Comparison of ENCODE assay signal across 19 cellular contexts in genomic region chr7:134587736-134588135, GRCh38. TPM values are rescaled to one million over a fixed set of nuclear protein-coding genes. Genes with fewer than 3 reads are reported as not detected.
"Had no signal": no experiment of that assay in that cellular context is flagged by ENCODE, and none has a peak within 500 bp of the region (broad histone marks: within the 10 kb centered on the region; RNA-seq: fewer than 3 reads in every experiment).

No MANE protein-coding gene starts in this region.

- H3K4me3 ChIP-seq: smooth muscle cell, upper lobe of right lung had no signal

- DNase-seq: activated CD4-positive, alpha-beta T cell treated with anti-CD3 and anti-CD28 coated beads, Interleukin-2, amount 10 ng/mL, durations not matched to agents 7 days and 5 days; activated CD8-positive, alpha-beta memory T cell treated with anti-CD3 and anti-CD28 coated beads for 24 hours; activated gamma-delta T cell treated with Interleukin-2 at 50 U/mL for 16 hours; cortex of kidney; effector CD4-positive, alpha-beta T cell; foreskin melanocyte; head of caudate nucleus; kidney glomerular epithelial cell; mesenchymal stem cell; naive thymus-derived CD8-positive, alpha-beta T cell; nucleus accumbens; stimulated activated naive CD8-positive, alpha-beta T cell treated with anti-CD3 and anti-CD28 coated beads, Interleukin-15, amount 100 ng/mL, for 72 hours; T-cell; T-helper 9 cell; upper lobe of right lung had no signal

- H3K4me2 ChIP-seq: smooth muscle cell had no signal

- H3K36me3 ChIP-seq: upper lobe of right lung had no signal

- H3K9me3 ChIP-seq: upper lobe of right lung had no signal

- H3K27ac ChIP-seq: upper lobe of right lung had no signal

- H3K4me1 ChIP-seq: upper lobe of right lung had no signal

- H3K27me3 ChIP-seq: upper lobe of right lung had no signal

RNA-seq across cellular contexts. Expression of gene AKR1B15, which starts 38.8 kb away (rescaled TPM):
- total RNA-seq: activated CD4-positive, alpha-beta T cell treated with anti-CD3 and anti-CD28 coated beads, Interleukin-2, amount 10 ng/mL, durations not matched to agents 7 days and 5 days; endothelial cell of umbilical vein; liver; naive thymus-derived CD8-positive, alpha-beta T cell; T-cell; temporal lobe; upper lobe of right lung had no signal
- polyA plus RNA-seq: endothelial cell of umbilical vein; naive thymus-derived CD8-positive, alpha-beta T cell had no signal
